ENCODE assay signal across 8 cellular contexts in genomic region chr22:23282089-23282501, GRCh38.
DNase-seq lines count a peak whose midpoint lies in the region; ATAC-seq and TF ChIP-seq lines count a peak whose summit lies in the region.

No MANE protein-coding gene starts in this region.

- ATAC-seq in HG03469 (IDR thresholded peaks at IDR 0.05; ENCODE audit: unreplicated experiment), result no peak

- TF ChIP-seq CTCF in A673 (conservative IDR thresholded peaks at IDR 0.05; ENCODE audit: low read depth, low read length) (peak; percentile 17; the same call in 1 of the 2 replicates), KMS-11 (conservative IDR thresholded peaks at IDR 0.05; ENCODE audit: low read depth, low read length) (peak; percentile 52; the same call in 1 of the 2 replicates), breast epithelium (IDR thresholded peaks at IDR 0.05) (peak in 1 of 3 donors; percentile 33)

- H3K27ac ChIP-seq in A673 (ENCODE audit: low read depth, low read length, poor library complexity, severe bottlenecking), result peak overlapping the region; percentile 63
- peak overlapping the region; percentile 98 for H3K27ac ChIP-seq in KMS-11
- H3K27ac ChIP-seq in breast epithelium, result peak overlapping the region; percentile 95 to 97

- peak overlapping the region; percentile 85 for H3K4me2 ChIP-seq in KMS-11

- H3K9me3 ChIP-seq in A673 (ENCODE audit: low read depth, low read length, poor library complexity, severe bottlenecking) (no peaks in the 10 kb centered on the region), breast epithelium (no peaks in the 10 kb centered on the region)

- no TSS peak for BruUV-seq in A673 (replicated peaks; lab: Mats Ljungman, UMichigan)

- H3K79me2 ChIP-seq in KMS-11 (ENCODE audit: insufficient read depth, low read depth), result no peaks in the 10 kb centered on the region; the same call in 1 of the 2 replicates

- H3K4me1 ChIP-seq in A673 (ENCODE audit: insufficient read depth, low read length, poor library complexity, severe bottlenecking), result no peaks in the 10 kb centered on the region
- H3K4me1 ChIP-seq in KMS-11 (ENCODE audit: low read depth, poor library complexity, severe bottlenecking), result peaks cover 57% of the 10 kb centered on the region
- H3K4me1 ChIP-seq in breast epithelium, result peaks cover 13 to 35% of the 10 kb centered on the region in 2 donors

- POLR2A ChIA-PET in A673 (lab: Charles Lee; ENCODE audit: low non-redundant PET), result no interaction called here

- H3K27me3 ChIP-seq in A673 (replicated peaks; ENCODE audit: insufficient read depth, low read depth, low read length, poor library complexity) (no peaks in the 10 kb centered on the region), KMS-11 (ENCODE audit: insufficient read depth, low read depth) (no peaks in the 10 kb centered on the region), breast epithelium (no peaks in the 10 kb centered on the region)

- H2AFZ ChIP-seq in KMS-11 (ENCODE audit: low read depth), result 0 out of 2 replicates have a peak overlapping the region, but pooled peaks have one; percentile 15

- peak; percentile 17 for TF ChIP-seq POLR2A in breast epithelium (IDR thresholded peaks at IDR 0.05)

- CTCF ChIA-PET in A673 (lab: Charles Lee), result interaction anchor here (0.6 to 1.6 kb wide), 14 partner anchors 8 to 322 kb away, joined by 3 to 43 read pairs (median 7); partner anchors contain the start of genes BCR and RAB36

- intact Hi-C loops in A673 (cut with micrococcal nuclease; ENCODE audit: unreplicated experiment), result loop anchor here (1.0 kb wide), 1 partner anchor 104 kb away; no protein-coding TSS in a partner anchor
- intact Hi-C loops in breast epithelium (cut with DNase I; ENCODE audit: low total_unique reads), result loop anchor here (5.0 kb wide), 1 partner anchor 105 kb away; no protein-coding TSS in a partner anchor

- no peak overlapping the region for H3K4me3 ChIP-seq in A673 (ENCODE audit: low read depth, low read length, poor library complexity, severe bottlenecking)
- H3K4me3 ChIP-seq in KMS-11 (IDR thresholded peaks at IDR 0.05; ENCODE audit: insufficient read depth, low read depth, low read length), result no peak overlapping the region
- H3K4me3 ChIP-seq in breast epithelium, result peak overlapping the region in 2 of 3 donors; percentile 20 to 21

- H3K36me3 ChIP-seq in A673 (ENCODE audit: insufficient read depth, low read length, poor library complexity, severe bottlenecking) (peaks cover 8% of the 10 kb centered on the region), KMS-11 (ENCODE audit: insufficient read depth) (no peaks in the 10 kb centered on the region), breast epithelium (no peaks in the 10 kb centered on the region)

- H3K9ac ChIP-seq in KMS-11, result peak overlapping the region; percentile 90

- DNase-seq in A673 (ENCODE audit: low spot score), result peak; percentile 87
- peak; percentile 75 to 98 for DNase-seq in breast epithelium (ENCODE audit: low spot score in 2 of 2)
- DNase-seq in lung microvascular endothelial cell (ENCODE audit: low read depth in 2 of 2), result peak; percentile 33 to 90
- DNase-seq in SHP77 treated with DMSO at 0.1 percent for 48 hours (lab: John Stamatoyannopoulos, UW), result no peak
- DNase-seq in activated CD8-positive, alpha-beta memory T cell treated with anti-CD3 and anti-CD28 coated beads, Interleukin-2, amount 50 U/mL, for 4 hours, result no peak
- DNase-seq in T-helper 1 cell, result no peak

- H4K20me1 ChIP-seq in KMS-11 (ENCODE audit: insufficient read depth), result no peaks in the 10 kb centered on the region

Comparison
In these comparisons a context has a peak if more than half of its experiments do, and no peak if none do; other contexts are left out.
1. DNase-seq: peak in A673 (single experiment), breast epithelium (2 of 2) and lung microvascular endothelial cell (2 of 2); none in SHP77 treated with DMSO at 0.1 percent for 48 hours (single experiment), activated CD8-positive, alpha-beta memory T cell treated with anti-CD3 and anti-CD28 coated beads, Interleukin-2, amount 50 U/mL, for 4 hours (single experiment) and T-helper 1 cell (0 of 5).
2. H3K4me3 ChIP-seq: peak in breast epithelium (2 of 3); none in A673 (single experiment) and KMS-11 (single experiment).
3. Peak in every context shown above with its lines, with median percentiles within 50 percentile points of each other: H3K27ac ChIP-seq.